In the genomic region with DNA sequence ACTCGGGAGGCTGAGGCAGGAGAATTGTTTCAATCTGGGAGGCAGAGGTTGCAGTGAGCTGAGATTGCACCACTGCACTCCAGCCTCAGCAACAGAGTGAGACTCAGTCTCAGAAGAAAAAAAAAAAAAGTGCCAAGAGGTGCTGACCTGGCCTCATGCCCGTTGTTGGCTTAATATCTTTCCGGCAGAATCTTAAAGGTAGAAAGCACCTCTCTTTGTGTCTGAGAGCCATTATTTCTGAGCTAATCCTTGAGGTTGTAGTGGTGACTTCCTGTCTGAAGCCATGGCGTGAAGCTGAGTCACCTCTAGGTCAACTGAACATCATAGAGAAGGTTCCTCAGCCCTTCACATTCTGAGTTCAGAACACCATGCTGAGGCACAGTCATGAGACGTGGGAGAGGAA, we compare ENCODE assay signal across 8 cellular contexts.
DNase-seq lines count a peak whose midpoint lies in the region; ATAC-seq and TF ChIP-seq lines count a peak whose summit lies in the region.

No MANE protein-coding gene starts in this region.

- no peak overlapping the region for H2BK20ac ChIP-seq in IMR-90 (ENCODE audit: low read depth, low read length)

- no peak overlapping the region for H2BK120ac ChIP-seq in IMR-90 (ENCODE audit: low read depth, low read length)

- H3K14ac ChIP-seq in IMR-90 (replicated peaks; ENCODE audit: low read depth, low read length), result no peak overlapping the region

- CTCF ChIA-PET in IMR-90 (lab: Yijun Ruan, JAX), result interaction anchor here (1.3 kb wide), 1 partner anchor 9 kb away, joined by 3 read pairs; no protein-coding TSS in a partner anchor

- no peak overlapping the region for H2AK5ac ChIP-seq in IMR-90 (ENCODE audit: low read depth, low read length)

- ATAC-seq in IMR-90 (ENCODE audit: low read depth), result peak; percentile 29; the same call in 1 of the 2 replicates
- no peak for ATAC-seq in GM19455 (IDR thresholded peaks at IDR 0.05; ENCODE audit: unreplicated experiment)

- no TSS peak for BruUV-seq in IMR-90 (replicated peaks; lab: Mats Ljungman, UMichigan)

- H2AK9ac ChIP-seq in IMR-90 (replicated peaks; ENCODE audit: low read depth, low read length, poor library complexity), result no peak overlapping the region

- no peak for TF ChIP-seq POLR2A in IMR-90 (IDR thresholded peaks at IDR 0.05; ENCODE audit: low read depth, low read length)

- no peaks in the 10 kb centered on the region; the same call in 1 of the 2 replicates for H4K20me1 ChIP-seq in IMR-90 (ENCODE audit: insufficient read depth, low read length)

- no peak overlapping the region for H3K18ac ChIP-seq in IMR-90 (ENCODE audit: low read depth, low read length)

- H3K36me3 ChIP-seq in IMR-90 (ENCODE audit: control insufficient read depth, insufficient read depth, low read length), result peaks cover 62% of the 10 kb centered on the region

- no peak overlapping the region for H4K91ac ChIP-seq in IMR-90 (ENCODE audit: insufficient read depth, low read depth, low read length)

- TF ChIP-seq RAD21 in IMR-90 (IDR thresholded peaks at IDR 0.05; ENCODE audit: low read length), result no peak

- H3K4me3 Mint-ChIP-seq in activated naive CD8-positive, alpha-beta T cell treated with anti-CD3 and anti-CD28 coated beads for 36 hours, result no peak overlapping the region
- no peak overlapping the region for H3K4me3 Mint-ChIP-seq in nephron

- no peak overlapping the region for H2AFZ ChIP-seq in IMR-90 (replicated peaks; ENCODE audit: low read length, poor library complexity)

- peaks cover 5% of the 10 kb centered on the region for H3K36me3 Mint-ChIP-seq in activated naive CD8-positive, alpha-beta T cell treated with anti-CD3 and anti-CD28 coated beads for 36 hours
- H3K36me3 Mint-ChIP-seq in nephron (ENCODE audit: low read depth), result peaks cover 75% of the 10 kb centered on the region

- no peak overlapping the region for H4K5ac ChIP-seq in IMR-90 (ENCODE audit: low read depth, low read length)

- no peak overlapping the region for H3K4me2 ChIP-seq in IMR-90 (ENCODE audit: low read depth, low read length)

- H2BK15ac ChIP-seq in IMR-90 (ENCODE audit: low read depth, low read length), result no peak overlapping the region

- TF ChIP-seq CTCF in IMR-90 (conservative IDR thresholded peaks at IDR 0.05; ENCODE audit: low read depth, low read length) (no peak), nephron (IDR thresholded peaks at IDR 0.05; ENCODE audit: unreplicated experiment in 3 of 3) (no peak)

- peak overlapping the region; percentile 20 for H3K27ac Mint-ChIP-seq in activated naive CD8-positive, alpha-beta T cell treated with anti-CD3 and anti-CD28 coated beads for 36 hours
- peak overlapping the region; percentile 80 to 96 (median 88) for H3K27ac Mint-ChIP-seq in nephron

- H3K27me3 Mint-ChIP-seq in activated naive CD8-positive, alpha-beta T cell treated with anti-CD3 and anti-CD28 coated beads for 36 hours, result no peaks in the 10 kb centered on the region
- H3K27me3 Mint-ChIP-seq in nephron (ENCODE audit: low read depth), result no peaks in the 10 kb centered on the region

- H3K4me3 ChIP-seq in IMR-90 (ENCODE audit: insufficient read depth, low read depth, low read length), result no peak overlapping the region

- in situ Hi-C loops in IMR-90 (cut with MboI; ENCODE audit: low sequenced_read_pairs), result no loop called here

- no peak overlapping the region for H3K56ac ChIP-seq in IMR-90 (ENCODE audit: extremely low read depth, insufficient read depth, low read length)

- no peak overlapping the region for H4K8ac ChIP-seq in IMR-90 (ENCODE audit: low read depth in 2 of 2, low read length in 2 of 2)

- H3K4me1 ChIP-seq in IMR-90 (ENCODE audit: control insufficient read depth, insufficient read depth, low read length), result no peaks in the 10 kb centered on the region

- peaks cover 5% of the 10 kb centered on the region; the same call in 1 of the 2 replicates for H3K9me1 ChIP-seq in IMR-90 (ENCODE audit: insufficient read depth, low read length)

- H3K4me1 Mint-ChIP-seq in activated naive CD8-positive, alpha-beta T cell treated with anti-CD3 and anti-CD28 coated beads for 36 hours, result peaks cover 33% of the 10 kb centered on the region
- H3K4me1 Mint-ChIP-seq in nephron, result peaks cover 28% of the 10 kb centered on the region

- intact Hi-C loops in IMR-90 (cut with micrococcal nuclease), result no loop called here

- WGBS in IMR-90 (ENCODE audit: extremely low coverage in 2 of 2, insufficient read length in 1 of 2), 2 experiments, result no CpG with 5 or more reads among the region's 5 CpGs

- H3K27me3 ChIP-seq in IMR-90 (ENCODE audit: control insufficient read depth, insufficient read depth, low read length), result no peaks in the 10 kb centered on the region

- no peaks in the 10 kb centered on the region for H3K9me3 ChIP-seq in IMR-90 (ENCODE audit: control insufficient read depth, insufficient read depth, low read length)

- H3K4ac ChIP-seq in IMR-90 (ENCODE audit: low read depth, low read length), result no peak overlapping the region

- H3K27ac ChIP-seq in IMR-90 (ENCODE audit: insufficient read depth, low read length), result no peak overlapping the region

- no peak overlapping the region for H2BK5ac ChIP-seq in IMR-90 (ENCODE audit: low read depth, low read length, poor library complexity, severe bottlenecking)

- peak; percentile 60 for DNase-seq in activated CD8-positive, alpha-beta memory T cell treated with anti-CD3 and anti-CD28 coated beads for 24 hours
- no peak for DNase-seq in activated CD8-positive, alpha-beta memory T cell treated with anti-CD3 and anti-CD28 coated beads, Interleukin-2, amount 50 U/mL, for 48 hours
- DNase-seq in IMR-90 (peak; percentile 52), COR-L47 (lab: John Stamatoyannopoulos, UW) (no peak), cerebellar cortex (ENCODE audit: low spot score) (no peak)
- DNase-seq in activated naive CD8-positive, alpha-beta T cell treated with anti-CD3 and anti-CD28 coated beads for 36 hours, result peak; percentile 15

- no peaks in the 10 kb centered on the region for H3K9me3 Mint-ChIP-seq in activated naive CD8-positive, alpha-beta T cell treated with anti-CD3 and anti-CD28 coated beads for 36 hours
- no peaks in the 10 kb centered on the region for H3K9me3 Mint-ChIP-seq in nephron

- POLR2A ChIA-PET in IMR-90 (lab: Charles Lee; ENCODE audit: unreplicated experiment), result no interaction called here

- H3K79me1 ChIP-seq in IMR-90 (ENCODE audit: low read depth in 1 of 2, low read length in 2 of 2), result no peaks in the 10 kb centered on the region; a peak in 1 of 4 replicates

- no peak overlapping the region for H3K23ac ChIP-seq in IMR-90 (ENCODE audit: low read depth, low read length)

- no peak overlapping the region for H3K9ac ChIP-seq in IMR-90 (ENCODE audit: low read depth, low read length)

- dilution Hi-C loops in IMR-90 (cut with HindIII; ENCODE audit: low sequenced_read_pairs, unreplicated experiment), result no loop called here

TF ChIP-seq in IMR-90, 13 proteins besides CTCF, POLR2A, EP300 and RAD21:
- TF ChIP-seq SMC3 (IDR thresholded peaks at IDR 0.05; ENCODE audit: low read depth, low read length) (no peak), RCOR1 (IDR thresholded peaks at IDR 0.05; ENCODE audit: insufficient replicate concordance, low read length) (no peak), CEBPB (IDR thresholded peaks at IDR 0.05; ENCODE audit: low read depth, low read length) (no peak), NFE2L2 (IDR thresholded peaks at IDR 0.05; ENCODE audit: low read depth, low read length) (no peak), MAFK (IDR thresholded peaks at IDR 0.05; ENCODE audit: low read depth, low read length) (no peak), BHLHE40 (IDR thresholded peaks at IDR 0.05; ENCODE audit: low read depth, low read length) (no peak), MXI1 (IDR thresholded peaks at IDR 0.05; ENCODE audit: borderline replicate concordance, low read depth, low read length) (no peak), RFX5 (IDR thresholded peaks at IDR 0.05; ENCODE audit: low read depth, low read length) (no peak), FOS (IDR thresholded peaks at IDR 0.05; ENCODE audit: low read depth, low read length) (no peak), MAZ (IDR thresholded peaks at IDR 0.05; ENCODE audit: borderline replicate concordance, low read depth, low read length) (no peak), CHD1 (IDR thresholded peaks at IDR 0.05; ENCODE audit: low read depth, low read length) (no peak)
- TF ChIP-seq, protein P1, sequence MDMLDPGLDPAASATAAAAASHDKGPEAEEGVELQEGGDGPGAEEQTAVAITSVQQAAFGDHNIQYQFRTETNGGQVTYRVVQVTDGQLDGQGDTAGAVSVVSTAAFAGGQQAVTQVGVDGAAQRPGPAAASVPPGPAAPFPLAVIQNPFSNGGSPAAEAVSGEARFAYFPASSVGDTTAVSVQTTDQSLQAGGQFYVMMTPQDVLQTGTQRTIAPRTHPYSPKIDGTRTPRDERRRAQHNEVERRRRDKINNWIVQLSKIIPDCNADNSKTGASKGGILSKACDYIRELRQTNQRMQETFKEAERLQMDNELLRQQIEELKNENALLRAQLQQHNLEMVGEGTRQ (IDR thresholded peaks at IDR 0.05; ENCODE audit: low read depth, low read length), result no peak
- TF ChIP-seq, protein P2, sequence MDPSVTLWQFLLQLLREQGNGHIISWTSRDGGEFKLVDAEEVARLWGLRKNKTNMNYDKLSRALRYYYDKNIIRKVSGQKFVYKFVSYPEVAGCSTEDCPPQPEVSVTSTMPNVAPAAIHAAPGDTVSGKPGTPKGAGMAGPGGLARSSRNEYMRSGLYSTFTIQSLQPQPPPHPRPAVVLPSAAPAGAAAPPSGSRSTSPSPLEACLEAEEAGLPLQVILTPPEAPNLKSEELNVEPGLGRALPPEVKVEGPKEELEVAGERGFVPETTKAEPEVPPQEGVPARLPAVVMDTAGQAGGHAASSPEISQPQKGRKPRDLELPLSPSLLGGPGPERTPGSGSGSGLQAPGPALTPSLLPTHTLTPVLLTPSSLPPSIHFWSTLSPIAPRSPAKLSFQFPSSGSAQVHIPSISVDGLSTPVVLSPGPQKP (IDR thresholded peaks at IDR 0.05; ENCODE audit: borderline replicate concordance, low read depth, low read length), result no peak

Comparison
In these comparisons a context has a peak if more than half of its experiments do, and no peak if none do; other contexts are left out.
1. DNase-seq: peak in activated CD8-positive, alpha-beta memory T cell treated with anti-CD3 and anti-CD28 coated beads for 24 hours (single experiment), IMR-90 (single experiment) and activated naive CD8-positive, alpha-beta T cell treated with anti-CD3 and anti-CD28 coated beads for 36 hours (single experiment); none in activated CD8-positive, alpha-beta memory T cell treated with anti-CD3 and anti-CD28 coated beads, Interleukin-2, amount 50 U/mL, for 48 hours (single experiment), COR-L47 (single experiment) and cerebellar cortex (single experiment).